ENCODE assay signal across 8 cellular contexts in genomic region chr15:64426845-64427465, GRCh38. TPM values are rescaled to one million over a fixed set of nuclear protein-coding genes. Genes with fewer than 3 reads are reported as not detected.
DNase-seq lines count a peak whose midpoint lies in the region; ATAC-seq and TF ChIP-seq lines count a peak whose summit lies in the region.

No MANE protein-coding gene starts in this region.

- peak; percentile 55 for TF ChIP-seq CTCF in A673 (conservative IDR thresholded peaks at IDR 0.05; ENCODE audit: low read depth, low read length)
- TF ChIP-seq CTCF in GM10248 (IDR thresholded peaks at IDR 0.05; ENCODE audit: control extremely low read depth, extremely low read depth, low read depth, missing control alignments) = peak; percentile 35
- peak; percentile 29 for TF ChIP-seq CTCF in fibroblast of villous mesenchyme (IDR thresholded peaks at IDR 0.05; ENCODE audit: insufficient read depth, low read depth, low read length)
- no peak for TF ChIP-seq CTCF in colonic mucosa (IDR thresholded peaks at IDR 0.05)

- H3K4me1 ChIP-seq in A673 (ENCODE audit: insufficient read depth, low read length, poor library complexity, severe bottlenecking) (peaks cover 20% of the 10 kb centered on the region), colonic mucosa (no peaks in the 10 kb centered on the region)
- H3K4me1 ChIP-seq in effector memory CD4-positive, alpha-beta T cell (ENCODE audit: control insufficient read depth, insufficient read depth, low read length, poor library complexity, severe bottlenecking) = peaks cover 29% of the 10 kb centered on the region

- H3K27me3 ChIP-seq in A673 (replicated peaks; ENCODE audit: insufficient read depth, low read depth, low read length, poor library complexity) = no peaks in the 10 kb centered on the region
- H3K27me3 ChIP-seq in colonic mucosa = no peaks in the 10 kb centered on the region
- no peaks in the 10 kb centered on the region for H3K27me3 ChIP-seq in effector memory CD4-positive, alpha-beta T cell (replicated peaks; ENCODE audit: control insufficient read depth, insufficient read depth, low read length, poor library complexity, severe bottlenecking)

- in situ Hi-C loops in SK-MEL-5 (cut with HindIII; ENCODE audit: low pct_unique_long_range_greater_than_20kb, low sequenced_read_pairs) = no loop called here

- H3K36me3 ChIP-seq in A673 (ENCODE audit: insufficient read depth, low read length, poor library complexity, severe bottlenecking) (peaks cover 18% of the 10 kb centered on the region), colonic mucosa (no peaks in the 10 kb centered on the region)
- peaks cover 21% of the 10 kb centered on the region for H3K36me3 ChIP-seq in effector memory CD4-positive, alpha-beta T cell (ENCODE audit: control insufficient read depth, insufficient read depth, low read length)

- H3K27ac ChIP-seq in A673 (ENCODE audit: low read depth, low read length, poor library complexity, severe bottlenecking) = no peak overlapping the region
- no peak overlapping the region for H3K27ac ChIP-seq in colonic mucosa
- H3K27ac ChIP-seq in effector memory CD4-positive, alpha-beta T cell (ENCODE audit: insufficient read depth, low read length, poor library complexity, severe bottlenecking) = no peak overlapping the region

- H3K9me3 ChIP-seq in A673 (ENCODE audit: low read depth, low read length, poor library complexity, severe bottlenecking) (no peaks in the 10 kb centered on the region), colonic mucosa (no peaks in the 10 kb centered on the region)
- no peaks in the 10 kb centered on the region for H3K9me3 ChIP-seq in effector memory CD4-positive, alpha-beta T cell (ENCODE audit: control insufficient read depth, low read length)

- CTCF ChIA-PET in A673 (lab: Charles Lee) (interaction anchor here (0.6 kb wide), 2 partner anchors 226 to 256 kb away, joined by 3 read pairs; no protein-coding TSS in a partner anchor), GM10248 (lab: Yijun Ruan, JAX) (interaction anchor here (0.7 to 2.2 kb wide), 9 partner anchors 13 to 264 kb away, joined by 3 to 6 read pairs (median 3); no protein-coding TSS in a partner anchor)

- POLR2A ChIA-PET in A673 (lab: Charles Lee; ENCODE audit: low non-redundant PET) (no interaction called here), GM10248 (lab: Yijun Ruan, JAX) (no interaction called here)

- DNase-seq in A673 (ENCODE audit: low spot score) (peak; percentile 67), GM10248 (ENCODE audit: extremely low spot score) (no peak), SK-MEL-5 (ENCODE audit: low read depth, low spot score) (peak; percentile 37), fibroblast of villous mesenchyme (ENCODE audit: low read depth) (peak; percentile 61), colonic mucosa (no peak)
- no peak for DNase-seq in effector memory CD4-positive, alpha-beta T cell

- ATAC-seq in GM21786 (IDR thresholded peaks at IDR 0.05; ENCODE audit: unreplicated experiment) = no peak
- no peak for ATAC-seq in GM19035 (IDR thresholded peaks at IDR 0.05; ENCODE audit: unreplicated experiment)

- H3K4me3 ChIP-seq in A673 (ENCODE audit: low read depth, low read length, poor library complexity, severe bottlenecking) (no peak overlapping the region), fibroblast of villous mesenchyme (ENCODE audit: low read depth, low read length) (no peak overlapping the region), colonic mucosa (no peak overlapping the region)
- H3K4me3 ChIP-seq in effector memory CD4-positive, alpha-beta T cell (ENCODE audit: insufficient read depth, low read depth, low read length, poor library complexity, severe bottlenecking) = no peak overlapping the region

- no TSS peak for BruUV-seq in A673 (replicated peaks; lab: Mats Ljungman, UMichigan)

- H3K9ac ChIP-seq in colonic mucosa (ENCODE audit: low read depth in 2 of 2, low read length in 2 of 2) = no peak overlapping the region

- intact Hi-C loops in A673 (cut with micrococcal nuclease; ENCODE audit: unreplicated experiment) (loop anchor here (1.0 to 10.0 kb wide), 3 partner anchors 228 to 302 kb away; no protein-coding TSS in a partner anchor), colonic mucosa (cut with DNase I) (loop anchor here (10.0 kb wide), 2 partner anchors 228 to 258 kb away; no protein-coding TSS in a partner anchor)

RNA-seq across cellular contexts. Expression of gene ZNF609, which starts 33.4 kb away (rescaled TPM):
- 35.0 and 47.4 TPM in 2 replicates for total RNA-seq in A673 (2021)
- 12.9 and 15.1 TPM in 2 replicates for total RNA-seq in SK-MEL-5 (2014; rRNA removed; shearing (Covaris generic))
- polyA plus RNA-seq in SK-MEL-5 (2015; cell fraction: cytosol; rRNA removed) = 14.1 and 21.3 TPM in 2 replicates
- 11.6 and 19.5 TPM in 2 replicates for polyA plus RNA-seq in SK-MEL-5 (2015; cell fraction: nucleus; rRNA removed)
- total RNA-seq in fibroblast of villous mesenchyme = 20.6 and 22.5 TPM in 2 replicates
- 10 to 100 TPM; 24.5 to 24.8 TPM for total RNA-seq in colonic mucosa

RNA-seq across cellular contexts. Expression of gene TRIP4, which starts 39.3 kb away (rescaled TPM):
- total RNA-seq in A673 (2021) (24.9 and 30.9 TPM in 2 replicates), fibroblast of villous mesenchyme (10.8 and 11.6 TPM in 2 replicates), colonic mucosa (10 to 100 TPM; 28.0 to 32.4 TPM)
- total RNA-seq in SK-MEL-5 (2014; rRNA removed; shearing (Covaris generic)) = 12.9 and 13.5 TPM in 2 replicates
- polyA plus RNA-seq in SK-MEL-5 (2015; cell fraction: cytosol; rRNA removed) = 12.7 and 15.3 TPM in 2 replicates
- polyA plus RNA-seq in SK-MEL-5 (2015; cell fraction: nucleus; rRNA removed) = 21.1 and 28.4 TPM in 2 replicates

RNA-seq across cellular contexts. Expression of gene PCLAF, which starts 45.7 kb away (rescaled TPM):
- total RNA-seq in A673 (2021) = 138 TPM in 2 replicates
- total RNA-seq in SK-MEL-5 (2014; rRNA removed; shearing (Covaris generic)) = 95.4 and 144 TPM in 2 replicates
- polyA plus RNA-seq in SK-MEL-5 (2015; cell fraction: cytosol; rRNA removed) = 73.2 and 74.4 TPM in 2 replicates
- 32.4 and 37.1 TPM in 2 replicates for polyA plus RNA-seq in SK-MEL-5 (2015; cell fraction: nucleus; rRNA removed)
- 30.7 and 36.7 TPM in 2 replicates for total RNA-seq in fibroblast of villous mesenchyme
- total RNA-seq in colonic mucosa = 10 to 100 TPM; 11.8 to 40.4 TPM

Comparison
In these comparisons a context has a peak if more than half of its experiments do, and no peak if none do; other contexts are left out.
1. DNase-seq: peak in A673 (single experiment), SK-MEL-5 (single experiment) and fibroblast of villous mesenchyme (single experiment); none in GM10248 (single experiment), colonic mucosa (single experiment) and effector memory CD4-positive, alpha-beta T cell (0 of 3).